In genomic region chr18:362914-363295, GRCh38 we compare ENCODE assay signal across 15 cellular contexts.
A peak's percentile ranks its signal among the peaks of the same experiment; 100 is the strongest.
DNase-seq lines count a peak whose midpoint lies in the region; ATAC-seq and TF ChIP-seq lines count a peak whose summit lies in the region.
"Had no signal": no experiment of that assay in that cellular context is flagged by ENCODE, and none has a peak within 500 bp of the region (broad histone marks: within the 10 kb centered on the region; RNA-seq: fewer than 3 reads in every experiment).

No MANE protein-coding gene starts in this region.

- H3K9me2 ChIP-seq in GM23338 (ENCODE audit: insufficient read depth): peaks cover 7% of the 10 kb centered on the region; the same call in 1 of the 2 replicates

- H3K9me3 Mint-ChIP-seq in GM23338: no peaks in the 10 kb centered on the region
- no peaks in the 10 kb centered on the region for H3K9me3 Mint-ChIP-seq in endodermal cell
- no peaks in the 10 kb centered on the region for H3K9me3 Mint-ChIP-seq in H9
- H3K9me3 Mint-ChIP-seq: activated naive CD4-positive, alpha-beta T cell treated with anti-CD3 and anti-CD28 coated beads, Interleukin-2, amount 50 U/mL, for 24 hours; natural killer cell had no signal

- H3K18ac ChIP-seq in neuronal stem cell (ENCODE audit: low read length): no peak overlapping the region
- no peak overlapping the region for H3K18ac ChIP-seq in H9 (ENCODE audit: insufficient read length, low read depth, low read length)

- H3K9me3 ChIP-seq in endodermal cell (ENCODE audit: control insufficient read depth, low read length) (no peaks in the 10 kb centered on the region), neuronal stem cell (replicated peaks in 1 of 2; ENCODE audit: control insufficient read depth in 2 of 2, insufficient read depth in 1 of 2, low read depth in 1 of 2, low read length in 2 of 2) (no peaks in the 10 kb centered on the region), H9 (ENCODE audit: control insufficient read depth, low read depth, low read length) (no peaks in the 10 kb centered on the region)
- H3K9me3 ChIP-seq: spleen had no signal

- H2BK15ac ChIP-seq in neuronal stem cell (ENCODE audit: low read length) (no peak overlapping the region), H9 (ENCODE audit: low read depth, low read length) (no peak overlapping the region)

- H3K27me3 Mint-ChIP-seq in GM23338 (ENCODE audit: insufficient read depth, low read depth, poor library complexity) (peaks cover 5% of the 10 kb centered on the region), endodermal cell (ENCODE audit: insufficient read depth) (no peaks in the 10 kb centered on the region), H9 (ENCODE audit: low read depth) (peaks cover 6% of the 10 kb centered on the region; the same call in 1 of the 2 replicates)

- no peak overlapping the region for H4K8ac ChIP-seq in neuronal stem cell (ENCODE audit: low read depth, low read length)
- no peak overlapping the region for H4K8ac ChIP-seq in H9 (replicated peaks; ENCODE audit: insufficient read length, low read depth, low read length)

- H2BK5ac ChIP-seq in neuronal stem cell (ENCODE audit: low read length): no peak overlapping the region
- no peak overlapping the region for H2BK5ac ChIP-seq in H9 (ENCODE audit: insufficient read length, low read length)

- no peak overlapping the region for H4K91ac ChIP-seq in neuronal stem cell (ENCODE audit: low read depth, low read length, poor library complexity)
- H4K91ac ChIP-seq in H9 (ENCODE audit: insufficient read length, low read depth, low read length): no peak overlapping the region

- H2AFZ ChIP-seq in GM23338 (peak overlapping the region; percentile 91), neuronal stem cell (ENCODE audit: low read length) (peak overlapping the region; percentile 86), H9 (ENCODE audit: low read length) (no peak overlapping the region)

- H3K4me1 Mint-ChIP-seq in GM23338 (peaks cover 36% of the 10 kb centered on the region), endodermal cell (peaks cover 28% of the 10 kb centered on the region), H9 (peaks cover 30 to 33% of the 10 kb centered on the region in 2 experiments)
- H3K4me1 Mint-ChIP-seq: activated naive CD4-positive, alpha-beta T cell treated with anti-CD3 and anti-CD28 coated beads, Interleukin-2, amount 50 U/mL, for 24 hours; natural killer cell had no signal

- no peak overlapping the region for H4K5ac ChIP-seq in H9 (ENCODE audit: insufficient read length, low read depth, low read length)

- H3K27me3 ChIP-seq in GM23338 (ENCODE audit: insufficient read depth) (no peaks in the 10 kb centered on the region), endodermal cell (ENCODE audit: control insufficient read depth, insufficient read depth, low read length, poor library complexity, severe bottlenecking) (no peaks in the 10 kb centered on the region), neuronal stem cell (ENCODE audit: control insufficient read depth in 3 of 3, insufficient read depth in 3 of 3, low read depth in 1 of 3, low read length in 3 of 3) (no peaks in the 10 kb centered on the region), H9 (ENCODE audit: insufficient read depth, low read length) (no peaks in the 10 kb centered on the region)

- H3K79me2 ChIP-seq in GM23338 (replicated peaks; ENCODE audit: insufficient read depth): no peaks in the 10 kb centered on the region
- no peaks in the 10 kb centered on the region for H3K79me2 ChIP-seq in H9 (ENCODE audit: insufficient read depth, low read length)

- H3T11ph ChIP-seq in H9 (ENCODE audit: low read length): no peak overlapping the region

- H2BK120ac ChIP-seq in neuronal stem cell (ENCODE audit: low read depth, low read length): no peak overlapping the region
- no peak overlapping the region for H2BK120ac ChIP-seq in H9 (ENCODE audit: low read depth, low read length, poor library complexity, severe bottlenecking)

- H3F3A ChIP-seq in GM23338 (replicated peaks; ENCODE audit: low read depth): no peaks in the 10 kb centered on the region

- H3K27ac ChIP-seq in 22Rv1: 0 out of 2 replicates have a peak overlapping the region, but pooled peaks have one; percentile 73
- H3K27ac ChIP-seq in GM23338 (ENCODE audit: low read depth): no peak overlapping the region
- H3K27ac ChIP-seq in endodermal cell (ENCODE audit: low read depth, low read length): peak overlapping the region; percentile 84
- H3K27ac ChIP-seq in neuronal stem cell (replicated peaks; ENCODE audit: low read length): no peak overlapping the region
- H3K27ac ChIP-seq in H9 (ENCODE audit: insufficient read length, low read depth, low read length): no peak overlapping the region
- H3K27ac ChIP-seq: spleen had no signal

- WGBS in endodermal cell (ENCODE audit: insufficient coverage in 1 of 2, insufficient read length in 1 of 2), 2 experiments: 67 to 77% methylated on average over 2 to 3 of the region's 3 CpGs
- WGBS in neuronal stem cell (ENCODE audit: extremely low coverage in 2 of 2, insufficient read length in 2 of 2, insufficient replicate concordance in 1 of 2), 2 donors: no CpG with 5 or more reads among the region's 3 CpGs
- WGBS in H9 (ENCODE audit: extremely low coverage, insufficient read length, low lambda C conversion rate): no CpG with 5 or more reads among the region's 3 CpGs

- no peak for ATAC-seq in GM23338
- ATAC-seq: natural killer cell had no signal

- H3K36me3 Mint-ChIP-seq in GM23338 (ENCODE audit: low read depth): no peaks in the 10 kb centered on the region
- peaks cover 6% of the 10 kb centered on the region for H3K36me3 Mint-ChIP-seq in endodermal cell (ENCODE audit: low read depth)
- no peaks in the 10 kb centered on the region for H3K36me3 Mint-ChIP-seq in H9 (ENCODE audit: insufficient read depth in 1 of 3, low read depth in 3 of 3)
- H3K36me3 Mint-ChIP-seq: activated naive CD4-positive, alpha-beta T cell treated with anti-CD3 and anti-CD28 coated beads, Interleukin-2, amount 50 U/mL, for 24 hours; natural killer cell had no signal

- H3K4me3 Mint-ChIP-seq in GM23338 (no peak overlapping the region), endodermal cell (no peak overlapping the region), H9 (no peak overlapping the region)
- H3K4me3 Mint-ChIP-seq: activated naive CD4-positive, alpha-beta T cell treated with anti-CD3 and anti-CD28 coated beads, Interleukin-2, amount 50 U/mL, for 24 hours; natural killer cell had no signal

- H3K14ac ChIP-seq in neuronal stem cell (ENCODE audit: low read length) (no peak overlapping the region), H9 (ENCODE audit: insufficient read depth, low read length) (no peak overlapping the region)

- H3K23me2 ChIP-seq in H9 (ENCODE audit: insufficient read length, low read depth, low read length, poor library complexity, severe bottlenecking): no peaks in the 10 kb centered on the region

- H3K27ac Mint-ChIP-seq in GM23338 (0 out of 2 replicates have a peak overlapping the region, but pooled peaks have one; percentile 42), endodermal cell (peak overlapping the region; percentile 32), H9 (no peak overlapping the region)
- H3K27ac Mint-ChIP-seq: activated naive CD4-positive, alpha-beta T cell treated with anti-CD3 and anti-CD28 coated beads, Interleukin-2, amount 50 U/mL, for 24 hours; natural killer cell had no signal

- no peak overlapping the region for H2BK20ac ChIP-seq in H9 (ENCODE audit: low read depth, low read length, poor library complexity, severe bottlenecking)

- no peaks in the 10 kb centered on the region for H3K36me3 ChIP-seq in GM23338 (ENCODE audit: insufficient read depth)
- H3K36me3 ChIP-seq in endodermal cell (ENCODE audit: control insufficient read depth, insufficient read depth, low read length): peaks cover 68% of the 10 kb centered on the region
- no peaks in the 10 kb centered on the region for H3K36me3 ChIP-seq in neuronal stem cell (replicated peaks in 1 of 2; ENCODE audit: control insufficient read depth in 2 of 2, insufficient read depth in 2 of 2, low read length in 2 of 2)
- H3K36me3 ChIP-seq: spleen had no signal

- H4K20me1 ChIP-seq in GM23338 (replicated peaks; ENCODE audit: insufficient read depth) (no peaks in the 10 kb centered on the region), H9 (ENCODE audit: control insufficient read depth, insufficient read depth, insufficient read length) (no peaks in the 10 kb centered on the region)

- no peak for TF ChIP-seq CTCF in 22Rv1 (IDR thresholded peaks at IDR 0.05)
- no peak for TF ChIP-seq CTCF in GM23338 (conservative IDR thresholded peaks at IDR 0.05; ENCODE audit: low read depth in 2 of 2)
- TF ChIP-seq CTCF in endodermal cell (conservative IDR thresholded peaks at IDR 0.05): no peak
- no peak for TF ChIP-seq CTCF in H9 (conservative IDR thresholded peaks at IDR 0.05)
- no peak for TF ChIP-seq CTCF in GM20000 (IDR thresholded peaks at IDR 0.05; ENCODE audit: extremely low read depth, missing control alignments)

- H2AK5ac ChIP-seq in neuronal stem cell (ENCODE audit: low read depth, low read length) (no peak overlapping the region), H9 (ENCODE audit: insufficient read length, low read length) (no peak overlapping the region)

- H3K9ac ChIP-seq in endodermal cell (ENCODE audit: extremely low read depth, low read length, poor library complexity, severe bottlenecking) (peak overlapping the region; percentile 2), neuronal stem cell (ENCODE audit: low read depth, low read length, poor library complexity) (no peak overlapping the region), H9 (ENCODE audit: extremely low read depth, insufficient read length, low read length) (no peak overlapping the region)

- H2BK12ac ChIP-seq in neuronal stem cell (ENCODE audit: low read length) (no peak overlapping the region), H9 (ENCODE audit: insufficient read length, low read depth, low read length) (no peak overlapping the region)

- H3K23ac ChIP-seq in neuronal stem cell (ENCODE audit: low read depth, low read length, poor library complexity) (no peak overlapping the region), H9 (ENCODE audit: insufficient read length, low read depth, low read length) (no peak overlapping the region)

- no peak overlapping the region for H3K56ac ChIP-seq in H9 (ENCODE audit: insufficient read length, low read depth, low read length)

- peaks cover 19% of the 10 kb centered on the region for H3K4me1 ChIP-seq in GM23338 (ENCODE audit: insufficient read depth)
- H3K4me1 ChIP-seq in endodermal cell (ENCODE audit: control insufficient read depth, insufficient read depth, low read length): peaks cover 33% of the 10 kb centered on the region
- peaks cover 13 to 15% of the 10 kb centered on the region in 2 donors for H3K4me1 ChIP-seq in neuronal stem cell (ENCODE audit: control insufficient read depth in 2 of 2, insufficient read depth in 1 of 2, low read depth in 1 of 2, low read length in 2 of 2)
- H3K4me1 ChIP-seq in H9 (ENCODE audit: insufficient read depth, low read length): peaks cover 9% of the 10 kb centered on the region

- H3K4me2 ChIP-seq in GM23338 (peak overlapping the region; percentile 60), neuronal stem cell (ENCODE audit: insufficient read depth, low read length, poor library complexity, severe bottlenecking) (no peak overlapping the region), H9 (ENCODE audit: insufficient read depth, insufficient read length, low read length) (no peak overlapping the region)

- H3K79me1 ChIP-seq in neuronal stem cell (ENCODE audit: low read depth, low read length): no peaks in the 10 kb centered on the region
- no peaks in the 10 kb centered on the region for H3K79me1 ChIP-seq in H9 (ENCODE audit: insufficient read depth, low read depth, low read length, poor library complexity, severe bottlenecking)

- H3K4me3 ChIP-seq in GM23338: no peak overlapping the region
- H3K4me3 ChIP-seq in endodermal cell (ENCODE audit: low read length): peak overlapping the region; percentile 44
- no peak overlapping the region for H3K4me3 ChIP-seq in neuronal stem cell (ENCODE audit: low read length in 2 of 2)
- H3K4me3 ChIP-seq: spleen had no signal

- DNase-seq in GM23338 (ENCODE audit: low spot score) (no peak), endodermal cell (no peak), neuronal stem cell (ENCODE audit: low spot score) (no peak), anterior cingulate cortex (lab: John Stamatoyannopoulos, UW) (no peak), H9 (no peak), activated gamma-delta T cell (lab: John Stamatoyannopoulos, UW) (no peak), GM20000 (ENCODE audit: low spot score) (no peak)
- DNase-seq: cortex of kidney, DMS79 treated with DMSO at 0.1 percent for 48 hours, MM.1S, natural killer cell, spleen, trophoblast cell had no signal

- H3K4ac ChIP-seq in neuronal stem cell (ENCODE audit: low read length) (no peak overlapping the region), H9 (ENCODE audit: low read depth, low read length) (no peak overlapping the region)

Comparison
In these comparisons a context has a peak if more than half of its experiments do, and no peak if none do; other contexts are left out.
1. H3K27ac ChIP-seq: peak in 22Rv1 (single experiment) and endodermal cell (single experiment); none in GM23338 (single experiment), neuronal stem cell (single experiment) and H9 (single experiment).
2. H3K27ac Mint-ChIP-seq: peak in GM23338 (single experiment) and endodermal cell (single experiment); none in H9 (0 of 3).